Comparison of ENCODE assay signal across 18 cellular contexts in the genomic region with DNA sequence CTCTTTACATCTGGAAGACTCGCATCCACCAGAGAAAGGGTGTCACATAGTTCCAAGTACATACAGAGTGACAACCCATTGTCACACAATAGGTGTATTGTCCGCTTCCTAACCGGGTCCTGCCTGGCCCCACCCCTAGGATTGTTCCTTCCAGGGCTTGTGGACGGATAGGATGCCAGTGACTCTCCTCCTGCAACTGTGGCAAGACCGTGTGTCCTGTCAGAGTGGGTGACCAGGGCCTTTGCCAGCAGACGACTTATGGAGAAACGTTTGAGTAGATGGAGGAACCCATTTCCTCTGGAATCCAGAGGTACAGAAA.
"Had no signal": no experiment of that assay in that cellular context is flagged by ENCODE, and none has a peak within 500 bp of the region (broad histone marks: within the 10 kb centered on the region; RNA-seq: fewer than 3 reads in every experiment).

No MANE protein-coding gene starts in this region.

- H3K27ac Mint-ChIP-seq: activated naive CD8-positive, alpha-beta T cell; nephron had no signal

- ATAC-seq: heart left ventricle; left lobe of liver; psoas muscle; stimulated activated naive CD8-positive, alpha-beta T cell treated with anti-CD3 and anti-CD28 coated beads, Interleukin-15, Interleukin-2, amounts not matched to agents 100 U/mL and 50 U/mL, for 24 hours had no signal

- H3K27me3 Mint-ChIP-seq: activated CD4-positive, alpha-beta T cell treated with anti-CD3 and anti-CD28 coated beads, Interleukin-2, amount 10 ng/mL, durations not matched to agents 24 days and 14 days; activated naive CD8-positive, alpha-beta T cell had no signal

- H3K4me3 ChIP-seq: esophagus muscularis mucosa, heart left ventricle, psoas muscle, sigmoid colon had no signal

- DNase-seq: activated CD4-positive, alpha-beta T cell treated with anti-CD3 and anti-CD28 coated beads, Interleukin-2, amount 10 ng/mL, durations not matched to agents 24 days and 14 days; activated effector memory CD4-positive, alpha-beta T cell treated with anti-CD3 and anti-CD28 coated beads, Interleukin-2, amount 50 U/mL, for 16 hours; activated T-cell treated with anti-CD3 and anti-CD28 coated beads for 4 hours; brain microvascular endothelial cell; cerebellar nuclear complex; foreskin fibroblast; heart left ventricle; mammary epithelial cell; psoas muscle; sigmoid colon; stimulated activated CD4-positive, alpha-beta T cell treated with anti-CD3 and anti-CD28 coated beads, Interleukin-2, amount 100 ng/mL, for 24 hours; stimulated activated naive CD8-positive, alpha-beta T cell treated with anti-CD3 and anti-CD28 coated beads, Interleukin-15, Interleukin-2, amounts not matched to agents 100 U/mL and 50 U/mL, for 24 hours had no signal

- H3K4me1 ChIP-seq: esophagus muscularis mucosa, psoas muscle, sigmoid colon had no signal

- H3K27ac ChIP-seq: brain microvascular endothelial cell, esophagus muscularis mucosa, heart left ventricle, psoas muscle, sigmoid colon had no signal

- FAIRE-seq: endometrium, islet of Langerhans had no signal

- H3K4me3 Mint-ChIP-seq: activated CD4-positive, alpha-beta T cell treated with anti-CD3 and anti-CD28 coated beads, Interleukin-2, amount 10 ng/mL, durations not matched to agents 24 days and 14 days; activated naive CD8-positive, alpha-beta T cell; nephron had no signal

- H3K27me3 ChIP-seq: brain microvascular endothelial cell, esophagus muscularis mucosa, heart left ventricle, sigmoid colon had no signal

- H3K9me3 Mint-ChIP-seq: activated CD4-positive, alpha-beta T cell treated with anti-CD3 and anti-CD28 coated beads, Interleukin-2, amount 10 ng/mL, durations not matched to agents 24 days and 14 days; nephron had no signal

- H3K9me3 ChIP-seq: esophagus muscularis mucosa, heart left ventricle, psoas muscle, sigmoid colon had no signal

- H3K36me3 ChIP-seq: brain microvascular endothelial cell, esophagus muscularis mucosa, heart left ventricle, sigmoid colon had no signal

- H3K36me3 Mint-ChIP-seq: activated naive CD8-positive, alpha-beta T cell had no signal
